Comparison of ENCODE assay signal across 14 cellular contexts in the genomic region with DNA sequence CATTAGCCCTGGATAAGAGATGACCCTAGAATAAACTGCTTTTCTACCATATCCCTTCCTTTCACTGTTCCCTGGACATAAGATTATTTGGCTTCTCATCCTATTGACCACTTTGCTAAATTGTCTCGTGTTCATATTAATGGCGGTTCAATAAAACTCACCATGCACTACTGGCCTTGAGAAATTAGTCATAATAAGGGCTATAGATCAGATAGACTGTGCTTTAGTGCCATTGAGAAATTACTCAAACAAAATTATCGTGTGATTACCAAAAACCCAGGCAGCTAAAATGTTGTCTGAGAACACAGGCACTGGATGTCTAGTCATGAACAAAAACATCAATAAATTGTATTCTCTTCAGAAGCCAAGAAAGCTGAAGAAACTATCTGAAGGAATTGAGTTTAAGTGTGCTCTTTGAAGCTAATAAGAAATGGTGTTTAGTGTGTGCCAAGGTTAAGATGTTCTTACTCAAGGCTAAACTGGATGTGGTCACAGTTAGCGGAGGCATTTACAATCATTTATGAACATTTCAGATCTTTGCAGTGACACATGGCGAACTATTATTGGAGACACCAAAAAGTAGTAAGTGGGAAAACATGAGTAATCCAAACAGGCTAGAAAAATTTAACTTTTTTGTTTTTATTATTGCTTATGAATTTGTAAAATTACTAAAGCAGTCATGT.
DNase-seq lines count a peak whose midpoint lies in the region; ATAC-seq, FAIRE-seq and TF ChIP-seq lines count a peak whose summit lies in the region.
"Had no signal": no experiment of that assay in that cellular context is flagged by ENCODE, and none has a peak within 500 bp of the region (broad histone marks: within the 10 kb centered on the region; RNA-seq: fewer than 3 reads in every experiment).

No MANE protein-coding gene starts in this region.

- FAIRE-seq in D721Med (lab: Jason Lieb, UNC), result peak; percentile 21

- no peak overlapping the region for H3K27ac ChIP-seq in SK-N-MC
- no peak overlapping the region for H3K27ac ChIP-seq in upper lobe of right lung
- no peak overlapping the region for H3K27ac ChIP-seq in mesendoderm (ENCODE audit: low read depth, low read length)
- H3K27ac ChIP-seq: cardiac muscle cell, upper lobe of left lung had no signal

- no CpG with 5 or more reads among the region's 5 CpGs for WGBS in mesendoderm (ENCODE audit: extremely low coverage, insufficient coverage, low lambda C conversion rate)

- H3K79me2 ChIP-seq in mesendoderm (ENCODE audit: control insufficient read depth, insufficient read depth, low read length), result no peaks in the 10 kb centered on the region

- no peak overlapping the region for H4K8ac ChIP-seq in mesendoderm (ENCODE audit: low read depth, low read length)

- H2BK120ac ChIP-seq in mesendoderm (ENCODE audit: low read depth, low read length), result no peak overlapping the region

- H3K4me2 ChIP-seq in mesendoderm (ENCODE audit: low read length), result no peak overlapping the region
- H3K4me2 ChIP-seq: SK-N-SH had no signal

- no peak for TF ChIP-seq CTCF in D721Med (IDR thresholded peaks at IDR 0.05; ENCODE audit: insufficient read depth, missing control alignments)
- TF ChIP-seq CTCF in upper lobe of right lung (IDR thresholded peaks at IDR 0.05), result no peak

- H3K9me3 ChIP-seq in SK-N-MC (ENCODE audit: low read depth, low read length) (no peaks in the 10 kb centered on the region), upper lobe of right lung (no peaks in the 10 kb centered on the region)
- H3K9me3 ChIP-seq: SK-N-SH, upper lobe of left lung had no signal

- no peak overlapping the region for H2AK5ac ChIP-seq in mesendoderm (ENCODE audit: low read length)

- no peak overlapping the region for H3K4ac ChIP-seq in mesendoderm (ENCODE audit: low read depth, low read length)

- ATAC-seq in GM19452 (IDR thresholded peaks at IDR 0.05; ENCODE audit: unreplicated experiment) (peak; percentile 74), HG03135 (IDR thresholded peaks at IDR 0.05; ENCODE audit: unreplicated experiment) (peak; percentile 90), upper lobe of right lung (no peak)
- ATAC-seq: HCT116 had no signal

- H3K56ac ChIP-seq in mesendoderm (ENCODE audit: low read length), result no peak overlapping the region

- no peaks in the 10 kb centered on the region for H3K79me1 ChIP-seq in mesendoderm (ENCODE audit: low read length)

- no peaks in the 10 kb centered on the region for H3K4me1 ChIP-seq in upper lobe of right lung
- H3K4me1 ChIP-seq in mesendoderm (ENCODE audit: control insufficient read depth, low read depth, low read length), result no peaks in the 10 kb centered on the region
- H3K4me1 ChIP-seq: upper lobe of left lung had no signal

- no peak overlapping the region for H3K9ac ChIP-seq in SK-N-MC (ENCODE audit: insufficient read length)
- H3K9ac ChIP-seq in mesendoderm (ENCODE audit: low read length), result no peak overlapping the region
- H3K9ac ChIP-seq: SK-N-SH had no signal

- no peak overlapping the region for H2BK5ac ChIP-seq in mesendoderm (ENCODE audit: low read length)

- H4K5ac ChIP-seq in mesendoderm (ENCODE audit: low read length), result no peak overlapping the region

- no peak overlapping the region for H2BK15ac ChIP-seq in mesendoderm (replicated peaks; ENCODE audit: low read depth)

- H3K23ac ChIP-seq in mesendoderm (ENCODE audit: low read length), result no peak overlapping the region

- H3K36me3 ChIP-seq in SK-N-MC (ENCODE audit: insufficient read depth, low read length) (no peaks in the 10 kb centered on the region), upper lobe of right lung (no peaks in the 10 kb centered on the region), mesendoderm (ENCODE audit: control insufficient read depth, insufficient read depth, low read length) (no peaks in the 10 kb centered on the region)
- H3K36me3 ChIP-seq: cardiac muscle cell, upper lobe of left lung had no signal

- no peak overlapping the region for H3K18ac ChIP-seq in mesendoderm (ENCODE audit: low read length)

- intact Hi-C loops in upper lobe of right lung (cut with DNase I), result no loop called here

- no peaks in the 10 kb centered on the region for H3K27me3 ChIP-seq in upper lobe of right lung
- H3K27me3 ChIP-seq in mesendoderm (ENCODE audit: insufficient read depth, low read length, poor library complexity), result no peaks in the 10 kb centered on the region
- H3K27me3 ChIP-seq: cardiac muscle cell, upper lobe of left lung had no signal

- H3K4me3 ChIP-seq in SK-N-MC, result no peak overlapping the region
- no peak overlapping the region for H3K4me3 ChIP-seq in upper lobe of right lung
- H3K4me3 ChIP-seq in mesendoderm (ENCODE audit: low read length), result no peak overlapping the region
- H3K4me3 ChIP-seq: cardiac muscle cell, upper lobe of left lung had no signal

- DNase-seq in D721Med (ENCODE audit: insufficient read length, low spot score), result no peak
- DNase-seq in SK-N-MC (ENCODE audit: low read depth, low spot score), result peak; percentile 5
- no peak for DNase-seq in NCI-H446 (lab: John Stamatoyannopoulos, UW)
- no peak for DNase-seq in AG08396 (ENCODE audit: low spot score)
- no peak for DNase-seq in upper lobe of right lung
- no peak for DNase-seq in mesendoderm
- DNase-seq: activated CD4-positive, CD25-positive, alpha-beta regulatory T cell; NCI-H748 treated with DMSO at 0.1 percent for 48 hours; upper lobe of left lung had no signal
